32 cellular contexts compared by ENCODE assay signal in the genomic region with DNA sequence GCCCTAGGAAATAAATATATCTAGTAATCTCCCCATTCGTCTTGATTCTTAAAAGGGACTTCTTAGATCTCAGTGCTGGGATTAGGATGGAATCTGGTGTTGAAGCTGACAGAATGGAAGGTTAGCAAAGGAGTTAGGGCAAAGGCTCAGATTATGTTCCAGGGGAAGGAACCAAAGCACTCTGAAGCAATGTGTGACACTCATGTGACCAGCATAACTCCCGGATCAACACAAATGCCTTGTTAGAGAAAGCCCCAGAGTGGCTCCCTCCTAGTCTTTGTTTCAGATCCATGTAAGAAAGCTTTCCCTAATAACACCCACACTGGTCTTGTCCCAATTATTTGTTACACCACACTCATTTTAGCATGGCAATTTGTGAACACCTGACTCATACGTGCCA.
"Had no signal": no experiment of that assay in that cellular context is flagged by ENCODE, and none has a peak within 500 bp of the region (broad histone marks: within the 10 kb centered on the region; RNA-seq: fewer than 3 reads in every experiment).

No MANE protein-coding gene starts in this region.

- H3K27me3 ChIP-seq: brain microvascular endothelial cell, Peyer's patch had no signal

- H3K27me3 Mint-ChIP-seq: activated CD4-positive, alpha-beta T cell treated with anti-CD3 and anti-CD28 coated beads, Interleukin-2, amount 10 ng/mL, durations not matched to agents 24 days and 14 days; activated CD8-positive, alpha-beta T cell treated with anti-CD3 and anti-CD28 coated beads for 36 hours; activated naive CD8-positive, alpha-beta T cell treated with anti-CD3 and anti-CD28 coated beads for 36 hours; activated T-helper 17 cell treated with anti-CD3 and anti-CD28 coated beads, Interleukin-2, amount 50 U/mL, for 72 hours had no signal

- H3K4me3 Mint-ChIP-seq: activated CD4-positive, alpha-beta T cell treated with anti-CD3 and anti-CD28 coated beads, Interleukin-2, amount 10 ng/mL, durations not matched to agents 24 days and 14 days; activated CD8-positive, alpha-beta T cell treated with anti-CD3 and anti-CD28 coated beads for 36 hours; activated naive CD8-positive, alpha-beta T cell treated with anti-CD3 and anti-CD28 coated beads for 36 hours; activated T-cell treated with anti-CD3 and anti-CD28 coated beads, Interleukin-2, amount 50 U/mL, for 72 hours; activated T-helper 17 cell treated with anti-CD3 and anti-CD28 coated beads, Interleukin-2, amount 50 U/mL, for 72 hours had no signal

- H3K4me3 ChIP-seq: Peyer's patch had no signal

- H3K9me3 ChIP-seq: Peyer's patch had no signal

- H3K27ac Mint-ChIP-seq: activated CD4-positive, alpha-beta T cell treated with anti-CD3 and anti-CD28 coated beads, Interleukin-2, amount 10 ng/mL, durations not matched to agents 24 days and 14 days; activated CD8-positive, alpha-beta T cell treated with anti-CD3 and anti-CD28 coated beads for 36 hours; activated naive CD8-positive, alpha-beta T cell treated with anti-CD3 and anti-CD28 coated beads for 36 hours; activated T-cell treated with anti-CD3 and anti-CD28 coated beads, Interleukin-2, amount 50 U/mL, for 72 hours; activated T-helper 17 cell treated with anti-CD3 and anti-CD28 coated beads, Interleukin-2, amount 50 U/mL, for 72 hours had no signal

- H3K9me3 Mint-ChIP-seq: activated CD4-positive, alpha-beta T cell treated with anti-CD3 and anti-CD28 coated beads, Interleukin-2, amount 10 ng/mL, durations not matched to agents 24 days and 14 days; activated CD8-positive, alpha-beta T cell treated with anti-CD3 and anti-CD28 coated beads for 36 hours; activated T-cell treated with anti-CD3 and anti-CD28 coated beads, Interleukin-2, amount 50 U/mL, for 72 hours; activated T-helper 17 cell treated with anti-CD3 and anti-CD28 coated beads, Interleukin-2, amount 50 U/mL, for 72 hours had no signal

- ATAC-seq: activated CD8-positive, alpha-beta T cell treated with anti-CD3 and anti-CD28 coated beads for 36 hours; activated T-cell treated with anti-CD3 and anti-CD28 coated beads, Interleukin-2, amount 50 U/mL, for 72 hours; activated T-helper 17 cell treated with anti-CD3 and anti-CD28 coated beads, Interleukin-2, amount 50 U/mL, for 72 hours; PC-3; Right ventricle myocardium inferior had no signal

- DNase-seq: activated CD4-positive, alpha-beta T cell treated with anti-CD3 and anti-CD28 coated beads, Interleukin-2, amount 10 ng/mL, durations not matched to agents 24 days and 14 days; activated CD4-positive, alpha-beta T cell treated with anti-CD3 and anti-CD28 coated beads, Interleukin-2, amount 50 U/mL, for 4 hours; activated CD8-positive, alpha-beta T cell treated with anti-CD3 and anti-CD28 coated beads for 36 hours; activated effector memory CD4-positive, alpha-beta T cell treated with anti-CD3 and anti-CD28 coated beads, Interleukin-2, amount 50 U/mL, for 16 hours; activated naive CD4-positive, alpha-beta T cell; activated naive CD4-positive, alpha-beta T cell treated with anti-CD3 and anti-CD28 coated beads, Interleukin-2, amount 50 U/mL, for 16 hours; activated naive CD8-positive, alpha-beta T cell treated with anti-CD3 and anti-CD28 coated beads for 36 hours; activated T-cell treated with anti-CD3 and anti-CD28 coated beads, Interleukin-2, amount 50 U/mL, for 1 hour; activated T-cell treated with anti-CD3 and anti-CD28 coated beads, Interleukin-2, amount 50 U/mL, for 72 hours; amniotic stem cell; aorta; brain microvascular endothelial cell; central memory CD4-positive, alpha-beta T cell; Karpas-422; KBM-7; NCI-H1092; NCI-H1417; NCI-H146; NCI-H187; NCI-H2029 treated with DMSO at 0.1 percent for 48 hours; NCI-H2107; NCI-H2171; NCI-H510A; NCI-H748 treated with DMSO at 0.1 percent for 48 hours; NK-92 treated with Interleukin-12 subunit alpha and Interleukin-12 subunit beta, amount 100 ng/mL, for 24 hours; PC-3; Peyer's patch; SIG-M5; T1000 had no signal

- H3K36me3 ChIP-seq: brain microvascular endothelial cell had no signal

- H3K27ac ChIP-seq: brain microvascular endothelial cell, Peyer's patch, RWPE1 had no signal
